1 cellular context compared by ENCODE assay signal in the genomic region with DNA sequence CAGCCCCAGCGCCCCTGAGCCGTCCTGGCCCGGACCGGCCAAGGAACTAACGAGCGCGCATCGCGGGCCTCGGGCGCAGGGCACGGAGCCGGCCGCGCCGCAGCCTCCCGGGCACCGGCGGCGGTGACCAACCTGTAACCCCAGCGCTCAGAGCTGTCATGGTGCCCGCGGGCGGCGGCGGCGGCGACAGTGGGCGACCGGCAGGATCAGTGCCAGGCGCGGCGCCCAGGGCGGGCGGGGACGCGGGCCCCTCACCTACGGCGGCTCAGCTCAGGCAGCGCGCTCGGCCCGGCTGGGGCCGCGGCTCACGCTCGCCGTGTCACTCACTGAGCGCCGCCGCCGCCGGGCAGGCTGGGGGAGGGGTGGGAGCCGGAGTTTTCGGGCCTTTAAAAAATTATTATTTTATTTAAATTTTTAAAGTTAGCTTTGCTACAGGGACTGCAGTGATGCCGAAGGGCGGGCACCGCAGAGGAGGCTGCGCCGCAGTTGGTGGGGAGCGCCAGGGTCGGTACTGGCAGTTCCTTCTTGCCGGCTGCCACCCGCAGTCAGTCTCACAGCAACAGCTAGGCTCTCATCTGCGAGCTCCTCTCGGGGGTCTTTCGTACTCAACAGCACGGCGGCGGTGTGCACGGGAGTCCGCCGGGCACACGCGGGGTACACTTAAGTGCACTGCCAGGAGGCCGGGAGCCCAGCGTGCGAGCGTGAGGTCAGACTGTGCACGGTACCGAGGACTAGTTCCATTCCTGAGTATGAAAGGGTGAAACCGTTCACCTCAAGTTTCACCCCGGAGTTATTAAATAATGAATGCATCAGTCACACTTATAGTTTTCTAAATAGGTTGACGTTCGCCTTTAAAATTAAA.
TF ChIP-seq lines count a peak whose summit lies in the region.

TSS of gene NALCN (minus strand) at position 328 of the 862 bp plus-strand sequence. CDS start 17,382 bp downstream, outside the sequence.

TF ChIP-seq in IMR-90, 13 proteins besides CTCF, POLR2A, EP300 and RAD21:
- TF ChIP-seq RFX5 (IDR thresholded peaks at IDR 0.05; ENCODE audit: low read depth, low read length) = no peak
- TF ChIP-seq MXI1 (IDR thresholded peaks at IDR 0.05; ENCODE audit: borderline replicate concordance, low read depth, low read length) = no peak
- no peak for TF ChIP-seq ELK1 (IDR thresholded peaks at IDR 0.05; ENCODE audit: borderline replicate concordance, low read depth, low read length)
- TF ChIP-seq CEBPB (IDR thresholded peaks at IDR 0.05; ENCODE audit: low read depth, low read length) = no peak
- TF ChIP-seq CHD1 (IDR thresholded peaks at IDR 0.05; ENCODE audit: low read depth, low read length) = no peak
- TF ChIP-seq BHLHE40 (IDR thresholded peaks at IDR 0.05; ENCODE audit: low read depth, low read length) = no peak
- TF ChIP-seq MAFK (IDR thresholded peaks at IDR 0.05; ENCODE audit: low read depth, low read length) = no peak
- no peak for TF ChIP-seq NFE2L2 (IDR thresholded peaks at IDR 0.05; ENCODE audit: low read depth, low read length)
- TF ChIP-seq RCOR1 (IDR thresholded peaks at IDR 0.05; ENCODE audit: insufficient replicate concordance, low read length) = no peak
- TF ChIP-seq FOS (IDR thresholded peaks at IDR 0.05; ENCODE audit: low read depth, low read length) = no peak
- TF ChIP-seq USF2 (IDR thresholded peaks at IDR 0.05; ENCODE audit: low read depth, low read length) = no peak
- TF ChIP-seq SMC3 (IDR thresholded peaks at IDR 0.05; ENCODE audit: low read depth, low read length) = no peak
- no peak for TF ChIP-seq MAZ (IDR thresholded peaks at IDR 0.05; ENCODE audit: borderline replicate concordance, low read depth, low read length)
